Comparison of ENCODE assay signal across 2 cellular contexts in the genomic region with DNA sequence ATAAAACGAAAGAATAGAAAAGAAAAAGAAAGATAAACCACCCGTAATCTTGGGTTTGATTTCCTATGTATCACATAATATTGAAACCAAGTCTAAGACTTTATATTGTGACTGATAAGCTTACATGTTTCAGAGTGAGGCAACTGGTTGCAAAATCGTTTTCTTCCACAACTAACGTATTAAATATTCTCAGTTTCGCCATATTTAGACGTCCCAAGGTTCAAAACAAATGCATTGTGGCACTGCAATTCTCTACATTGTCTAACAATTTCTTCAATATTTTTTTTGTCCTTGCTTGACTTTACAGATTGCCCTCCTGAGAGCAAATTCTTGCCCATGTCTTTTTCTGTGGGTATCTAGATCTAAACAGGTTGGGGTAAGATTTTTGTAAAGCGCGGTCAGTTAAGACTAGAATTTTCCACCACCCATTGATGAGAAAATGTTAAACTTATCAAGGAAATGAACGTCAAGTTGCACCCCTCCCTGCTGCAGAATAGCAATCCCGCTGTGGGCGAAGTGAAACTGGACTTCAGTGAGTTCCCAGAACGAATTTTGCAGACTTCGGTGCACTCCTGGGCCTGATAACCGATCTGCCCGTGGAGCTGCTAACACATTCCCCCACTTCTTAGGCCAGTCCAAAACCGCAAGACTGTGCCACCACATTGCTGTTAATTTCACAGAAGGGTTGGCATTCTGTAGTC.
A peak's percentile ranks its signal among the peaks of the same experiment; 100 is the strongest.
TF ChIP-seq lines count a peak whose summit lies in the region.

No MANE protein-coding gene starts in this region.

TF ChIP-seq in K562, 482 proteins besides CTCF, POLR2A, EP300 and RAD21:
- TF ChIP-seq PRMT5 (CRISPR knock-in tag; IDR thresholded peaks at IDR 0.05), result no peak
- TF ChIP-seq, protein P1, sequence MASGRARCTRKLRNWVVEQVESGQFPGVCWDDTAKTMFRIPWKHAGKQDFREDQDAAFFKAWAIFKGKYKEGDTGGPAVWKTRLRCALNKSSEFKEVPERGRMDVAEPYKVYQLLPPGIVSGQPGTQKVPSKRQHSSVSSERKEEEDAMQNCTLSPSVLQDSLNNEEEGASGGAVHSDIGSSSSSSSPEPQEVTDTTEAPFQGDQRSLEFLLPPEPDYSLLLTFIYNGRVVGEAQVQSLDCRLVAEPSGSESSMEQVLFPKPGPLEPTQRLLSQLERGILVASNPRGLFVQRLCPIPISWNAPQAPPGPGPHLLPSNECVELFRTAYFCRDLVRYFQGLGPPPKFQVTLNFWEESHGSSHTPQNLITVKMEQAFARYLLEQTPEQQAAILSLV (tag; IDR thresholded peaks at IDR 0.05), result no peak
- no peak for TF ChIP-seq NR4A1 (CRISPR knock-in tag; IDR thresholded peaks at IDR 0.05)
- no peak for TF ChIP-seq NR4A1 (tag; IDR thresholded peaks at IDR 0.05)
- no peak for TF ChIP-seq XRCC4 (IDR thresholded peaks at IDR 0.05; ENCODE audit: extremely low read depth, insufficient read depth, insufficient read length)
- TF ChIP-seq, protein P2, sequence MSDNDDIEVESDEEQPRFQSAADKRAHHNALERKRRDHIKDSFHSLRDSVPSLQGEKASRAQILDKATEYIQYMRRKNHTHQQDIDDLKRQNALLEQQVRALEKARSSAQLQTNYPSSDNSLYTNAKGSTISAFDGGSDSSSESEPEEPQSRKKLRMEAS (CRISPR knock-in tag; IDR thresholded peaks at IDR 0.05), result no peak
- TF ChIP-seq KDM4B (IDR thresholded peaks at IDR 0.05; ENCODE audit: borderline replicate concordance in 2 of 2, low read depth in 1 of 2), result no peak
- no peak for TF ChIP-seq NFE2L1 (tag; IDR thresholded peaks at IDR 0.05; ENCODE audit: borderline replicate concordance, low read depth)
- no peak for TF ChIP-seq NFYB (IDR thresholded peaks at IDR 0.05; ENCODE audit: extremely low read depth, insufficient read length)
- TF ChIP-seq HDAC3 (IDR thresholded peaks at IDR 0.05; ENCODE audit: borderline replicate concordance, partially characterized antibody), result no peak
- TF ChIP-seq, protein P3, sequence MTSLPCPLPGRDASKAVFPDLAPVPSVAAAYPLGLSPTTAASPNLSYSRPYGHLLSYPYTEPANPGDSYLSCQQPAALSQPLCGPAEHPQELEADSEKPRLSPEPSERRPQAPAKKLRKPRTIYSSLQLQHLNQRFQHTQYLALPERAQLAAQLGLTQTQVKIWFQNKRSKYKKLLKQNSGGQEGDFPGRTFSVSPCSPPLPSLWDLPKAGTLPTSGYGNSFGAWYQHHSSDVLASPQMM (CRISPR knock-in tag; IDR thresholded peaks at IDR 0.05), result no peak

TF ChIP-seq in HepG2, 621 proteins besides CTCF, POLR2A, EP300 and RAD21:
- TF ChIP-seq RBFOX2 (IDR thresholded peaks at IDR 0.05; ENCODE audit: low read depth, low read length) (peak; percentile 52; the same call in 1 of the 2 replicates), ZC3H13 (CRISPR knock-in tag; IDR thresholded peaks at IDR 0.05) (0 out of 2 replicates have a peak, but pooled peaks have one; percentile 39), CAMTA2 (CRISPR knock-in tag; IDR thresholded peaks at IDR 0.05; ENCODE audit: borderline replicate concordance) (no peak), SAP130 (CRISPR knock-in tag; IDR thresholded peaks at IDR 0.05; ENCODE audit: low read depth) (peak; percentile 18; the same call in 1 of the 2 replicates), KMT2A (CRISPR knock-in tag; IDR thresholded peaks at IDR 0.05) (peak; percentile 55), POLR2G (IDR thresholded peaks at IDR 0.05; ENCODE audit: low read depth, low read length) (peak; percentile 45; the same call in 1 of the 2 replicates)
- TF ChIP-seq, protein P4, sequence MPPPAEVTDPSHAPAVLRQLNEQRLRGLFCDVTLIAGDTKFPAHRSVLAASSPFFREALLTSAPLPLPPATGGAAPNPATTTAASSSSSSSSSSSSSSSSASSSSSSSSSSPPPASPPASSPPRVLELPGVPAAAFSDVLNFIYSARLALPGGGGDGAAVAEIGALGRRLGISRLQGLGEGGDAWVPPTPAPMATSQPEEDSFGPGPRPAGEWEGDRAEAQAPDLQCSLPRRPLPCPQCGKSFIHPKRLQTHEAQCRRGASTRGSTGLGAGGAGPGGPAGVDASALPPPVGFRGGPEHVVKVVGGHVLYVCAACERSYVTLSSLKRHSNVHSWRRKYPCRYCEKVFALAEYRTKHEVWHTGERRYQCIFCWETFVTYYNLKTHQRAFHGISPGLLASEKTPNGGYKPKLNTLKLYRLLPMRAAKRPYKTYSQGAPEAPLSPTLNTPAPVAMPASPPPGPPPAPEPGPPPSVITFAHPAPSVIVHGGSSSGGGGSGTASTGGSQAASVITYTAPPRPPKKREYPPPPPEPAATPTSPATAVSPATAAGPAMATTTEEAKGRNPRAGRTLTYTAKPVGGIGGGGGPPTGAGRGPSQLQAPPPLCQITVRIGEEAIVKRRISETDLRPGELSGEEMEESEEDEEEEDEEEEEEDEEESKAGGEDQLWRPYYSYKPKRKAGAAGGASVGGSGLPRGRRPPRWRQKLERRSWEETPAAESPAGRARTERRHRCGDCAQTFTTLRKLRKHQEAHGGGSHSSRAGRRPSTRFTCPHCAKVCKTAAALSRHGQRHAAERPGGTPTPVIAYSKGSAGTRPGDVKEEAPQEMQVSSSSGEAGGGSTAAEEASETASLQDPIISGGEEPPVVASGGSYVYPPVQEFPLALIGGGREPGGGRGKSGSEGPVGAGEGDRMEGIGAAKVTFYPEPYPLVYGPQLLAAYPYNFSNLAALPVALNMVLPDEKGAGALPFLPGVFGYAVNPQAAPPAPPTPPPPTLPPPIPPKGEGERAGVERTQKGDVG (CRISPR knock-in tag; IDR thresholded peaks at IDR 0.05; ENCODE audit: borderline replicate concordance), result no peak
- TF ChIP-seq, protein P5, sequence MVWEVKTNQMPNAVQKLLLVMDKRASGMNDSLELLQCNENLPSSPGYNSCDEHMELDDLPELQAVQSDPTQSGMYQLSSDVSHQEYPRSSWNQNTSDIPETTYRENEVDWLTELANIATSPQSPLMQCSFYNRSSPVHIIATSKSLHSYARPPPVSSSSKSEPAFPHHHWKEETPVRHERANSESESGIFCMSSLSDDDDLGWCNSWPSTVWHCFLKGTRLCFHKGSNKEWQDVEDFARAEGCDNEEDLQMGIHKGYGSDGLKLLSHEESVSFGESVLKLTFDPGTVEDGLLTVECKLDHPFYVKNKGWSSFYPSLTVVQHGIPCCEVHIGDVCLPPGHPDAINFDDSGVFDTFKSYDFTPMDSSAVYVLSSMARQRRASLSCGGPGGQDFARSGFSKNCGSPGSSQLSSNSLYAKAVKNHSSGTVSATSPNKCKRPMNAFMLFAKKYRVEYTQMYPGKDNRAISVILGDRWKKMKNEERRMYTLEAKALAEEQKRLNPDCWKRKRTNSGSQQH (CRISPR knock-in tag; IDR thresholded peaks at IDR 0.05; ENCODE audit: low read depth), result 0 out of 2 replicates have a peak, but pooled peaks have one; percentile 22
